ENCODE assay signal across 24 cellular contexts in the genomic region with DNA sequence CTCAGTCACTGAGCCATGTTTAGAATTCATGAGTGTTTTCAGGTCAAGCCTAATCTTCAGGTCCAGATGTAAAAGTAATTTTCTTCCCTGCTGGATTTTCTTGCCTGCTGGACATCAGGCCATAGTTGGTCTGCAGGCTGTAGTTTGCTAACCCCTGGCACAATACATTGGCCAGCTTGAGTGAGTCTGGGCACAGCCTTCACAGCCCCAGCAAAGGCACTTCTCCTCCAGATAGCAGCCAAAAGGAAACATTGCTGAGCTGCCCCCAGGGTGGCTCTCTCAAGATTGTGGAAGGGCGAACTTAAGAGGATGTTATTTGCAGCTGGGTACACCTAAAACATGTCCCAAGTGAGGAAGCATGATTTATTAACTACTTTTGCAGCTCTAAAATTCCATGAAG.
"Had no signal": no experiment of that assay in that cellular context is flagged by ENCODE, and none has a peak within 500 bp of the region (broad histone marks: within the 10 kb centered on the region; RNA-seq: fewer than 3 reads in every experiment).

No MANE protein-coding gene starts in this region.

- ATAC-seq: mucosa of descending colon; naive thymus-derived CD8-positive, alpha-beta T cell; psoas muscle had no signal

- H3K27ac Mint-ChIP-seq: dendritic cell treated with granulocyte-macrophage colony-stimulating factor and Interleukin-4, amounts not matched to agents 40 ng/mL and 50 ng/mL, for 4 days had no signal

- FAIRE-seq: colon, endothelial cell of umbilical vein, keratinocyte, small intestine had no signal

- H3K79me2 ChIP-seq: hepatocyte, parathyroid adenoma had no signal

- H3K4me1 ChIP-seq: parathyroid adenoma, psoas muscle, transverse colon had no signal

- DNase-seq: cerebellar nuclear complex; erythroblast; foreskin melanocyte; head of caudate nucleus; mammary epithelial cell; mucosa of descending colon; naive thymus-derived CD8-positive, alpha-beta T cell; nucleus accumbens; psoas muscle; retina; small intestine; stimulated activated CD4-positive, alpha-beta T cell treated with anti-CD3 and anti-CD28 coated beads, Interleukin-12 subunit alpha, Interleukin-12 subunit beta, amount 100 ng/mL, for 4 hours; stimulated activated naive CD4-positive, alpha-beta T cell; stomach; substantia nigra; transverse colon had no signal

- H3K27me3 Mint-ChIP-seq: dendritic cell treated with granulocyte-macrophage colony-stimulating factor and Interleukin-4, amounts not matched to agents 40 ng/mL and 50 ng/mL, for 4 days; naive thymus-derived CD8-positive, alpha-beta T cell had no signal

- H3K27me3 ChIP-seq: hepatocyte, stomach, transverse colon had no signal

- H3K9me3 Mint-ChIP-seq: dendritic cell treated with granulocyte-macrophage colony-stimulating factor and Interleukin-4, amounts not matched to agents 40 ng/mL and 50 ng/mL, for 4 days; naive thymus-derived CD8-positive, alpha-beta T cell; neural crest cell had no signal

- H3K9me3 ChIP-seq: mucosa of descending colon, psoas muscle, stomach, thoracic aorta, transverse colon had no signal

- H3K9ac ChIP-seq: parathyroid adenoma had no signal

- H3K4me1 Mint-ChIP-seq: naive thymus-derived CD8-positive, alpha-beta T cell; neural crest cell had no signal

- H3K4me3 ChIP-seq: hepatocyte, mucosa of descending colon, psoas muscle, stomach, thoracic aorta, transverse colon had no signal

- H3K4me2 ChIP-seq: hepatocyte had no signal

- H2AFZ ChIP-seq: hepatocyte, parathyroid adenoma had no signal

- H3K4me3 Mint-ChIP-seq: dendritic cell treated with granulocyte-macrophage colony-stimulating factor and Interleukin-4, amounts not matched to agents 40 ng/mL and 50 ng/mL, for 4 days; naive thymus-derived CD8-positive, alpha-beta T cell; neural crest cell had no signal

- H3K27ac ChIP-seq: hepatocyte, parathyroid adenoma, psoas muscle, stomach, thoracic aorta had no signal
